25 cellular contexts compared by ENCODE assay signal in genomic region chr3:194725346-194725745, GRCh38.
"Had no signal": no experiment of that assay in that cellular context is flagged by ENCODE, and none has a peak within 500 bp of the region (broad histone marks: within the 10 kb centered on the region; RNA-seq: fewer than 3 reads in every experiment).

No MANE protein-coding gene starts in this region.

- ATAC-seq: esophagus mucosa, gastrocnemius medialis, heart right ventricle, left cardiac atrium, left lung, left ventricle myocardium superior, lower lobe of right lung, mucosa of descending colon had no signal

- H3K27ac Mint-ChIP-seq: mesothelial cell of epicardium had no signal

- H3K9me3 ChIP-seq: esophagus squamous epithelium, gastrocnemius medialis, heart right ventricle, left lung, lower lobe of right lung, mucosa of descending colon had no signal

- H3K27ac ChIP-seq: coronary artery, dorsolateral prefrontal cortex, epithelial cell of prostate, esophagus squamous epithelium, gastrocnemius medialis, heart right ventricle, left lung, lower lobe of right lung had no signal

- DNase-seq: dermis blood vessel endothelial cell; dorsolateral prefrontal cortex; effector CD4-positive, alpha-beta T cell; effector memory CD4-positive, alpha-beta T cell; erythroblast; esophagus squamous epithelium; foreskin fibroblast; foreskin melanocyte; gastrocnemius medialis; glutamatergic neuron; head of caudate nucleus; heart right ventricle; hypothalamus; immature natural killer cell; left cardiac atrium; left lung; left ventricle myocardium superior; lower lobe of right lung; mesenchymal stem cell; mucosa of descending colon; naive B cell had no signal

- H3K27me3 ChIP-seq: esophagus squamous epithelium, gastrocnemius medialis, heart right ventricle, left lung had no signal

- H3K4me3 Mint-ChIP-seq: immature natural killer cell, mesothelial cell of epicardium had no signal

- H3K4me3 ChIP-seq: coronary artery, dorsolateral prefrontal cortex, esophagus squamous epithelium, gastrocnemius medialis, heart right ventricle, left lung, lower lobe of right lung, mucosa of descending colon had no signal

- H3K36me3 Mint-ChIP-seq: immature natural killer cell, mesothelial cell of epicardium, naive B cell had no signal

- H3K4me1 ChIP-seq: gastrocnemius medialis, heart right ventricle, left lung, lower lobe of right lung had no signal

- H3K36me3 ChIP-seq: esophagus squamous epithelium, gastrocnemius medialis, heart right ventricle, left lung, lower lobe of right lung had no signal

- H3K9me3 Mint-ChIP-seq: immature natural killer cell, mesothelial cell of epicardium had no signal

- H3K27me3 Mint-ChIP-seq: naive B cell had no signal

- H3K4me1 Mint-ChIP-seq: immature natural killer cell had no signal
